ENCODE assay signal across 1 cellular context in the genomic region with DNA sequence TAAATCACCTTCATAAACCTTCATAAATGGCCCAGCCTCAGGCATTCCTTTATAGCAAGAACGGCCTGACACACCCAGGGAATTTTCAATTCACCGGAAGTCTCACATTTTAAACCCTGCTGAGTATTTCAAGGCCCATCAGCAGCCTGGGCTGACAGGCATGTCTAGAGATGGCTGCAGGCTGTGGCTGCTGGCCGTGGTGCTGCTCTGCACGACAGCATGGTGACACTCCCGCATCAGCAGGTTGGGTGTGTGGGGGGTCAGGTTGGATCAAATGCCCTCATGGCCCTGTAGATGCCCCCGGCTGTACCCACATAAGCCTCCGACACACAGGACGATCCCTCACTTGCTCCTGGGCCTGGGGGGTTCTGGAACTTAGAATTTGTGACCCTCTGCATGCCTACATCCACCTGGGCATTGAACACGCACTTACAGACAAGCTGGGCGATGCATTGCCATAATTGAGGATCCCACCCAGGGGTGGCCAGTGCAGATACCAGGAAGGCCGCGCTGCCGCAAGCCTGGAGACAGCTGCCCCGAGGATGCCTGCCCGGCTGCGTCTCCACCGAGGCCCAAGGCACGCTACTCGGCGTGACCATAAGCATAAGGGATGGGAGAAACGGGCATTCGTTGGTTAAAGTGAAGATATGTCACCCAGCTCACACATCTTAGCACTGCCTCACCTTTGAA.
TF ChIP-seq lines count a peak whose summit lies in the region.

No MANE protein-coding gene starts in this region.

TF ChIP-seq in HEK293, 187 proteins besides CTCF, POLR2A, EP300 and RAD21 (continued from another document):
- TF ChIP-seq, protein P1, sequence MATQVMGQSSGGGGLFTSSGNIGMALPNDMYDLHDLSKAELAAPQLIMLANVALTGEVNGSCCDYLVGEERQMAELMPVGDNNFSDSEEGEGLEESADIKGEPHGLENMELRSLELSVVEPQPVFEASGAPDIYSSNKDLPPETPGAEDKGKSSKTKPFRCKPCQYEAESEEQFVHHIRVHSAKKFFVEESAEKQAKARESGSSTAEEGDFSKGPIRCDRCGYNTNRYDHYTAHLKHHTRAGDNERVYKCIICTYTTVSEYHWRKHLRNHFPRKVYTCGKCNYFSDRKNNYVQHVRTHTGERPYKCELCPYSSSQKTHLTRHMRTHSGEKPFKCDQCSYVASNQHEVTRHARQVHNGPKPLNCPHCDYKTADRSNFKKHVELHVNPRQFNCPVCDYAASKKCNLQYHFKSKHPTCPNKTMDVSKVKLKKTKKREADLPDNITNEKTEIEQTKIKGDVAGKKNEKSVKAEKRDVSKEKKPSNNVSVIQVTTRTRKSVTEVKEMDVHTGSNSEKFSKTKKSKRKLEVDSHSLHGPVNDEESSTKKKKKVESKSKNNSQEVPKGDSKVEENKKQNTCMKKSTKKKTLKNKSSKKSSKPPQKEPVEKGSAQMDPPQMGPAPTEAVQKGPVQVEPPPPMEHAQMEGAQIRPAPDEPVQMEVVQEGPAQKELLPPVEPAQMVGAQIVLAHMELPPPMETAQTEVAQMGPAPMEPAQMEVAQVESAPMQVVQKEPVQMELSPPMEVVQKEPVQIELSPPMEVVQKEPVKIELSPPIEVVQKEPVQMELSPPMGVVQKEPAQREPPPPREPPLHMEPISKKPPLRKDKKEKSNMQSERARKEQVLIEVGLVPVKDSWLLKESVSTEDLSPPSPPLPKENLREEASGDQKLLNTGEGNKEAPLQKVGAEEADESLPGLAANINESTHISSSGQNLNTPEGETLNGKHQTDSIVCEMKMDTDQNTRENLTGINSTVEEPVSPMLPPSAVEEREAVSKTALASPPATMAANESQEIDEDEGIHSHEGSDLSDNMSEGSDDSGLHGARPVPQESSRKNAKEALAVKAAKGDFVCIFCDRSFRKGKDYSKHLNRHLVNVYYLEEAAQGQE (tag by site-specific recombination; IDR thresholded peaks at IDR 0.05): peak; percentile 75
